Comparison of ENCODE assay signal across 16 cellular contexts in genomic region chr6:141254336-141254735, GRCh38.
DNase-seq lines count a peak whose midpoint lies in the region; ATAC-seq, FAIRE-seq and TF ChIP-seq lines count a peak whose summit lies in the region.
"Had no signal": no experiment of that assay in that cellular context is flagged by ENCODE, and none has a peak within 500 bp of the region (broad histone marks: within the 10 kb centered on the region; RNA-seq: fewer than 3 reads in every experiment).

No MANE protein-coding gene starts in this region.

- no peaks in the 10 kb centered on the region for H3K36me3 ChIP-seq in H1 (ENCODE audit: control insufficient read depth in 2 of 4, insufficient read depth in 4 of 4, low read length in 3 of 4)
- H3K36me3 ChIP-seq in osteoblast (ENCODE audit: insufficient read depth, low read length): no peaks in the 10 kb centered on the region

- no peaks in the 10 kb centered on the region for H3K4me1 ChIP-seq in H1 (replicated peaks in 1 of 4; ENCODE audit: control insufficient read depth in 3 of 4, insufficient read depth in 4 of 4, low read length in 3 of 4)
- H3K4me1 ChIP-seq in osteoblast (ENCODE audit: insufficient read depth, low read length): no peaks in the 10 kb centered on the region

- H3K79me2 ChIP-seq in H1 (ENCODE audit: control insufficient read depth in 1 of 2, insufficient read depth in 2 of 2, low read length in 2 of 2) (no peaks in the 10 kb centered on the region), osteoblast (ENCODE audit: insufficient read depth, low read length) (no peaks in the 10 kb centered on the region)

- no peak for TF ChIP-seq EP300 in H1 (IDR thresholded peaks at IDR 0.05; ENCODE audit: borderline replicate concordance in 1 of 2, low read depth in 2 of 2, low read length in 2 of 2)

- WGBS in H1 (ENCODE audit: extremely low coverage in 1 of 2, insufficient coverage in 1 of 2, insufficient read length in 1 of 2, insufficient replicate concordance in 2 of 2, low coverage in 1 of 2, low lambda C conversion rate in 2 of 2, missing lambda C conversion rate in 1 of 2), 2 experiments: 100% methylated on average over 2 of the region's 3 CpGs; no CpG with 5 or more reads in 1 of the 2 experiments

- no peak overlapping the region for H4K5ac ChIP-seq in H1 (ENCODE audit: insufficient read length, low read depth, low read length)

- H2AFZ ChIP-seq in H1 (ENCODE audit: low read length) (peak overlapping the region; percentile 19; the same call in 1 of the 2 replicates), osteoblast (ENCODE audit: low read length) (peak overlapping the region; percentile 1)

- TF ChIP-seq POLR2A in H1 (IDR thresholded peaks at IDR 0.05; ENCODE audit: control extremely low read depth in 1 of 2, low read depth in 2 of 2, low read length in 2 of 2): no peak

- no peak overlapping the region for H3K9ac ChIP-seq in H1 (replicated peaks in 1 of 4; ENCODE audit: extremely low read depth in 1 of 4, low read depth in 3 of 4, low read length in 3 of 4)

- no peak overlapping the region for H4K91ac ChIP-seq in H1 (replicated peaks; ENCODE audit: insufficient read length, low read length)

- no peak for FAIRE-seq in H1 (lab: Jason Lieb, UNC)
- FAIRE-seq: GM12878, HepG2, HTR-8/SVneo had no signal

- POLR2A ChIA-PET in H1 (lab: Charles Lee; ENCODE audit: partially characterized antibody): no interaction called here

- H2BK20ac ChIP-seq in H1 (ENCODE audit: low read length): peak overlapping the region; percentile 27; the same call in 1 of the 2 replicates

- H3K14ac ChIP-seq in H1 (ENCODE audit: insufficient read length): no peak overlapping the region

- CTCF ChIA-PET in H1 (lab: Charles Lee; ENCODE audit: partially characterized antibody): interaction anchor here (0.7 kb wide), 1 partner anchor 19 kb away, joined by 3 read pairs; no protein-coding TSS in a partner anchor

- H3K9me3 ChIP-seq in H1 (ENCODE audit: insufficient read depth in 2 of 2, low read depth in 1 of 2, low read length in 1 of 2) (no peaks in the 10 kb centered on the region), osteoblast (ENCODE audit: low read depth, low read length) (no peaks in the 10 kb centered on the region)

- no peak overlapping the region for H3K18ac ChIP-seq in H1 (ENCODE audit: extremely low read depth, low read length)

- no peak overlapping the region for H3K56ac ChIP-seq in H1 (replicated peaks; ENCODE audit: insufficient read length, low read depth, low read length)

- H4K20me1 ChIP-seq in H1 (replicated peaks in 1 of 2; ENCODE audit: control insufficient read depth in 1 of 2, insufficient read depth in 2 of 2, low read length in 2 of 2) (no peaks in the 10 kb centered on the region), osteoblast (ENCODE audit: insufficient read depth, low read length) (no peaks in the 10 kb centered on the region)

- H3K27ac ChIP-seq in H1 (ENCODE audit: low read depth, low read length) (no peak overlapping the region), osteoblast (ENCODE audit: low read depth, low read length) (no peak overlapping the region)

- H3K27me3 ChIP-seq in H1 (replicated peaks in 1 of 4; ENCODE audit: control insufficient read depth in 3 of 4, extremely low read depth in 1 of 4, insufficient read depth in 3 of 4, low read length in 3 of 4): no peaks in the 10 kb centered on the region
- no peaks in the 10 kb centered on the region for H3K27me3 ChIP-seq in osteoblast (ENCODE audit: insufficient read depth, low read length)

- no peak for TF ChIP-seq CTCF in H1 (IDR thresholded peaks at IDR 0.05; ENCODE audit: control extremely low read depth in 1 of 3, insufficient read depth in 1 of 3, low read depth in 1 of 3, low read length in 3 of 3)
- no peak for TF ChIP-seq CTCF in osteoblast (IDR thresholded peaks at IDR 0.05; ENCODE audit: extremely low read depth, low read depth, low read length)
- TF ChIP-seq CTCF in GM20000 (IDR thresholded peaks at IDR 0.05; ENCODE audit: extremely low read depth, missing control alignments): no peak

- H2BK120ac ChIP-seq in H1 (replicated peaks; ENCODE audit: low read depth, low read length): no peak overlapping the region

- no peak overlapping the region for H3K23ac ChIP-seq in H1 (ENCODE audit: insufficient read length)

- no peak overlapping the region for H2BK5ac ChIP-seq in H1 (ENCODE audit: low read depth, low read length)

- H3K4me3 ChIP-seq in H1 (ENCODE audit: extremely low read depth in 1 of 4, insufficient read depth in 2 of 4, low read depth in 3 of 4, low read length in 4 of 4): no peak overlapping the region
- H3K4me3 ChIP-seq in osteoblast (ENCODE audit: insufficient read depth, low read length): no peak overlapping the region
- H3K4me3 ChIP-seq: GM12878 had no signal

- no peak overlapping the region for H2AK5ac ChIP-seq in H1 (ENCODE audit: low read depth, low read length)

- DNase-seq in Right ventricle myocardium superior (no peak), Right ventricle myocardium inferior (ENCODE audit: missing footprints) (no peak), H1 (ENCODE audit: low read depth in 1 of 2, low spot score in 2 of 2) (no peak), osteoblast (ENCODE audit: insufficient read length, low spot score, missing footprints) (no peak), GM20000 (ENCODE audit: low spot score) (no peak)
- DNase-seq in NK-92 treated with Interleukin-12 subunit alpha and Interleukin-12 subunit beta, amount 100 ng/mL, for 24 hours (lab: John Stamatoyannopoulos, UW): no peak
- DNase-seq: C1 segment of cervical spinal cord; Calu3; CD4-positive, alpha-beta T cell; DMS79; HCEC 1CT; HFFc6 had no signal

- no peak overlapping the region for H2BK15ac ChIP-seq in H1 (ENCODE audit: low read length)

- H3K4me2 ChIP-seq in H1 (ENCODE audit: insufficient read depth in 1 of 2, low read depth in 2 of 2, low read length in 2 of 2) (no peak overlapping the region), osteoblast (ENCODE audit: insufficient read depth, low read length) (no peak overlapping the region)

- H3K79me1 ChIP-seq in H1 (ENCODE audit: low read depth, low read length): no peaks in the 10 kb centered on the region

- H3K23me2 ChIP-seq in H1 (ENCODE audit: low read depth, low read length): no peaks in the 10 kb centered on the region

- no peak for TF ChIP-seq RAD21 in H1 (IDR thresholded peaks at IDR 0.05 in 1 of 2, conservative IDR thresholded peaks at IDR 0.05 in 1 of 2; ENCODE audit: low read depth in 2 of 2, low read length in 2 of 2)

- H3K4ac ChIP-seq in H1 (replicated peaks; ENCODE audit: insufficient read length, low read depth, low read length): no peak overlapping the region

- H4K8ac ChIP-seq in H1 (ENCODE audit: extremely low read depth, insufficient read depth, low read length): no peak overlapping the region

- intact Hi-C loops in Right ventricle myocardium superior (cut with DNase I) (no loop called here), Right ventricle myocardium inferior (cut with DNase I) (loop anchor here (10.0 kb wide), 1 partner anchor 90 kb away; no protein-coding TSS in a partner anchor)

- peak; percentile 12 for ATAC-seq in Right ventricle myocardium superior (ENCODE audit: poor library complexity)
- ATAC-seq in Right ventricle myocardium inferior: no peak
- no peak for ATAC-seq in GM19328 (IDR thresholded peaks at IDR 0.05; ENCODE audit: unreplicated experiment)
- ATAC-seq: GM12878, HepG2 had no signal

- H2BK12ac ChIP-seq in H1 (ENCODE audit: low read depth, low read length): no peak overlapping the region

TF ChIP-seq in H1, 55 proteins besides CTCF, POLR2A, EP300 and RAD21 (continues in another document):
- TF ChIP-seq HDAC6 (IDR thresholded peaks at IDR 0.05; ENCODE audit: low read depth, low read length) (no peak), CBX8 (IDR thresholded peaks at IDR 0.05; ENCODE audit: borderline replicate concordance, low read depth, low read length) (no peak), RNF2 (IDR thresholded peaks at IDR 0.05; ENCODE audit: borderline replicate concordance, low read depth, low read length, missing control alignments, poor library complexity, severe bottlenecking) (no peak), FOSL1 (IDR thresholded peaks at IDR 0.05; ENCODE audit: insufficient read depth, low read depth, low read length) (no peak), MAFK (IDR thresholded peaks at IDR 0.05; ENCODE audit: low read depth, low read length) (no peak), TAF7 (optimal IDR thresholded peaks at IDR 0.05; ENCODE audit: borderline replicate concordance, low read depth, low read length) (no peak)
